Comparison of ENCODE assay signal across 23 cellular contexts in the genomic region with DNA sequence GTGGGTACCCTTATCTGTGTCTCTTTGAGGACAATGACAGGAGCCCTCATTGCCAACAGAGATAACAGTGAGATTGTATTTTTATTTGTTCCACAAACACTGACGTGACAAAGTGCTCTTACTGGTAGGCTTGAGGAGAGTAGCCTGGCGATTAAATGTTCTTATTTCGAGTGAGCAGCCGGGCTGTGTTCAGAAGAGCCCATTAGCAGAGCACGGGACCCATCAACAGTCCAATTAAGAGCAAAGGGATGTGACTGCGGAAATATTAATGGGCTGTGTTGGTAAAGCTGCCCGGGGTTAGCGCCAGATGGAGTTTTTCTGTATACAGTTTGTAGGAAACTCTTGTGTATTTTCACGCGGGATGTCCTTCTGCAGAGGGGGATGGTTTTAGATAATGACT.
DNase-seq lines count a peak whose midpoint lies in the region; ATAC-seq and TF ChIP-seq lines count a peak whose summit lies in the region.
"Had no signal": no experiment of that assay in that cellular context is flagged by ENCODE, and none has a peak within 500 bp of the region (broad histone marks: within the 10 kb centered on the region; RNA-seq: fewer than 3 reads in every experiment).

No MANE protein-coding gene starts in this region.

- H3K27me3 Mint-ChIP-seq in glutamatergic neuron (ENCODE audit: unreplicated experiment) (no peaks in the 10 kb centered on the region), type B pancreatic cell (no peaks in the 10 kb centered on the region)
- H3K27me3 Mint-ChIP-seq: stimulated activated naive CD8-positive, alpha-beta T cell treated with anti-CD3 and anti-CD28 coated beads, Interleukin-15, amount 100 ng/mL, for 72 hours had no signal

- peak; percentile 81 for ATAC-seq in Right ventricle myocardium inferior
- ATAC-seq in left cardiac atrium, result no peak
- ATAC-seq: activated CD8-positive, alpha-beta T cell treated with anti-CD3 and anti-CD28 coated beads for 36 hours; K562; sciatic nerve; stimulated activated naive CD8-positive, alpha-beta T cell treated with anti-CD3 and anti-CD28 coated beads, Interleukin-15, amount 100 ng/mL, for 72 hours had no signal

- H3K4me3 Mint-ChIP-seq in glutamatergic neuron (ENCODE audit: unreplicated experiment) (no peak overlapping the region), type B pancreatic cell (peak overlapping the region; percentile 24)
- H3K4me3 Mint-ChIP-seq: activated CD8-positive, alpha-beta T cell treated with anti-CD3 and anti-CD28 coated beads for 36 hours; activated T-helper 1 cell treated with anti-CD3 and anti-CD28 coated beads, Interleukin-12 subunit alpha, Interleukin-12 subunit beta, Interleukin-2, Interleukin-4 antibody, amounts not matched to agents 30 ng/mL and 10 ng/mL and 1 ng/mL, durations not matched to agents 14 hours and 24 hours and 36 hours; CD4-positive, alpha-beta memory T cell; H9; stimulated activated naive CD8-positive, alpha-beta T cell treated with anti-CD3 and anti-CD28 coated beads, Interleukin-15, amount 100 ng/mL, for 72 hours had no signal

- H3K36me3 Mint-ChIP-seq in glutamatergic neuron (ENCODE audit: unreplicated experiment) (no peaks in the 10 kb centered on the region), type B pancreatic cell (peaks cover 46% of the 10 kb centered on the region)
- H3K36me3 Mint-ChIP-seq: CD4-positive, alpha-beta memory T cell had no signal

- TF ChIP-seq CTCF in glutamatergic neuron (IDR thresholded peaks at IDR 0.05; ENCODE audit: partially characterized antibody, unreplicated experiment) (no peak), type B pancreatic cell (conservative IDR thresholded peaks at IDR 0.05) (no peak)

- H3K9me3 Mint-ChIP-seq in glutamatergic neuron (ENCODE audit: unreplicated experiment), result peaks cover 2% of the 10 kb centered on the region
- H3K9me3 Mint-ChIP-seq in type B pancreatic cell, result no peaks in the 10 kb centered on the region
- H3K9me3 Mint-ChIP-seq: activated T-helper 1 cell treated with anti-CD3 and anti-CD28 coated beads, Interleukin-12 subunit alpha, Interleukin-12 subunit beta, Interleukin-2, Interleukin-4 antibody, amounts not matched to agents 30 ng/mL and 10 ng/mL and 1 ng/mL, durations not matched to agents 14 hours and 24 hours and 36 hours; H9 had no signal

- H3K27ac Mint-ChIP-seq in glutamatergic neuron (ENCODE audit: unreplicated experiment), result peak overlapping the region; percentile 57
- peak overlapping the region; percentile 19 for H3K27ac Mint-ChIP-seq in type B pancreatic cell
- H3K27ac Mint-ChIP-seq: activated CD8-positive, alpha-beta T cell treated with anti-CD3 and anti-CD28 coated beads for 36 hours; activated T-helper 1 cell treated with anti-CD3 and anti-CD28 coated beads, Interleukin-12 subunit alpha, Interleukin-12 subunit beta, Interleukin-2, Interleukin-4 antibody, amounts not matched to agents 30 ng/mL and 10 ng/mL and 1 ng/mL, durations not matched to agents 14 hours and 24 hours and 36 hours; CD4-positive, alpha-beta memory T cell; stimulated activated naive CD8-positive, alpha-beta T cell treated with anti-CD3 and anti-CD28 coated beads, Interleukin-15, amount 100 ng/mL, for 72 hours had no signal

- H3K4me1 Mint-ChIP-seq in glutamatergic neuron (ENCODE audit: low read depth, unreplicated experiment), result peaks cover 6% of the 10 kb centered on the region
- H3K4me1 Mint-ChIP-seq in type B pancreatic cell (ENCODE audit: unreplicated experiment), result peaks cover 33% of the 10 kb centered on the region
- H3K4me1 Mint-ChIP-seq: CD4-positive, alpha-beta memory T cell; stimulated activated naive CD8-positive, alpha-beta T cell treated with anti-CD3 and anti-CD28 coated beads, Interleukin-15, amount 100 ng/mL, for 72 hours had no signal

- DNase-seq in Right ventricle myocardium inferior (ENCODE audit: missing footprints) (no peak), left cardiac atrium (no peak), NCI-H2227 (lab: John Stamatoyannopoulos, UW; ENCODE audit: unreplicated experiment) (peak; percentile 33), glutamatergic neuron (no peak), type B pancreatic cell (ENCODE audit: extremely low spot score, unreplicated experiment) (no peak), COR-L47 (lab: John Stamatoyannopoulos, UW) (no peak), NCI-H146 (lab: John Stamatoyannopoulos, UW) (no peak)
- DNase-seq in activated CD4-positive, alpha-beta T cell treated with anti-CD3 and anti-CD28 coated beads, Interleukin-2, amount 50 U/mL, for 4 hours, result no peak
- DNase-seq: activated CD8-positive, alpha-beta memory T cell treated with anti-CD3 and anti-CD28 coated beads, Interleukin-2, amount 50 U/mL, for 48 hours; activated CD8-positive, alpha-beta T cell treated with anti-CD3 and anti-CD28 coated beads for 36 hours; activated naive CD4-positive, alpha-beta T cell treated with Interleukin-2 at 50 U/mL for 16 hours; CD4-positive, alpha-beta memory T cell; H9; hypothalamus; NCI-H1092; NCI-H526 treated with DMSO at 0.1 percent for 48 hours; SHP77; stimulated activated CD4-positive, alpha-beta T cell treated with anti-CD3 and anti-CD28 coated beads, Interleukin-2, amount 100 ng/mL, for 48 hours; stimulated activated naive CD8-positive, alpha-beta T cell treated with anti-CD3 and anti-CD28 coated beads, Interleukin-15, amount 100 ng/mL, for 72 hours; SW 1271 had no signal

- intact Hi-C loops in Right ventricle myocardium inferior (cut with DNase I), result no loop called here
- intact Hi-C loops in left cardiac atrium (cut with DNase I), result no loop called here
